In genomic region chr2:182181381-182181780, GRCh38 we compare ENCODE assay signal across 30 cellular contexts.
"Had no signal": no experiment of that assay in that cellular context is flagged by ENCODE, and none has a peak within 500 bp of the region (broad histone marks: within the 10 kb centered on the region; RNA-seq: fewer than 3 reads in every experiment).

No MANE protein-coding gene starts in this region.

- H3K27me3 ChIP-seq: neural progenitor cell, ovary, spleen, stomach, suprapubic skin, testis, tibial artery, transverse colon, upper lobe of right lung, uterus had no signal

- H3K4me1 Mint-ChIP-seq: naive thymus-derived CD4-positive, alpha-beta T cell; natural killer cell; stimulated activated naive B cell treated with anti-CD40 and anti-IgM and Interleukin-4, amounts not matched to agents 10 μg/mL and 1 μg/mL and 100 μg/mL, for 72 hours had no signal

- H3K36me3 ChIP-seq: neural progenitor cell, ovary, spleen, suprapubic skin, transverse colon, upper lobe of right lung, uterus had no signal

- H3K9me3 ChIP-seq: ovary, suprapubic skin, testis, upper lobe of right lung, uterus had no signal

- H3K27ac Mint-ChIP-seq: naive thymus-derived CD4-positive, alpha-beta T cell; natural killer cell; nephron; neural progenitor cell; progenitor cell of endocrine pancreas; stimulated activated naive B cell treated with anti-CD40 and anti-IgM and Interleukin-4, amounts not matched to agents 10 μg/mL and 1 μg/mL and 100 μg/mL, for 72 hours; stimulated activated naive CD8-positive, alpha-beta T cell treated with anti-CD3 and anti-CD28 coated beads, Interleukin-15, Interleukin-2, amounts not matched to agents 100 ng/mL and 50 ng/mL, for 24 hours; type B pancreatic cell had no signal

- H3K27me3 Mint-ChIP-seq: progenitor cell of endocrine pancreas had no signal

- H3K36me3 Mint-ChIP-seq: naive thymus-derived CD4-positive, alpha-beta T cell; natural killer cell; type B pancreatic cell had no signal

- H3K4me3 ChIP-seq: neural progenitor cell, ovary, psoas muscle, skin epidermis, smooth muscle cell, spleen, stomach, suprapubic skin, testis, tibial artery, transverse colon, upper lobe of right lung, uterus had no signal

- ATAC-seq: naive thymus-derived CD4-positive, alpha-beta T cell; natural killer cell; psoas muscle; right cardiac atrium; sciatic nerve; stimulated activated naive B cell treated with anti-CD40 and anti-IgM and Interleukin-4, amounts not matched to agents 10 μg/mL and 1 μg/mL and 100 μg/mL, for 72 hours; upper lobe of right lung had no signal

- DNase-seq: naive thymus-derived CD4-positive, alpha-beta T cell; natural killer cell; occipital lobe; ovary; psoas muscle; right cardiac atrium; spleen; stimulated activated CD4-positive, alpha-beta T cell treated with anti-CD3 and anti-CD28 coated beads, Interleukin-12 subunit alpha, Interleukin-12 subunit beta, amount 100 ng/mL, for 4 hours; stimulated activated CD4-positive, alpha-beta T cell treated with anti-CD3 and anti-CD28 coated beads, Interleukin-1b, Interleukin-23, amount 100 ng/mL, for 48 hours; stimulated activated CD4-positive, alpha-beta T cell treated with anti-CD3 and anti-CD28 coated beads, Interleukin-4, amount 100 ng/mL, for 1 hour; stimulated activated CD4-positive, alpha-beta T cell treated with anti-CD3 and anti-CD28 coated beads, Interleukin-4, amount 100 ng/mL, for 4 hours; stimulated activated CD8-positive, alpha-beta memory T cell treated with anti-CD3 and anti-CD28 coated beads, Interleukin-4, amount 100 ng/mL, for 48 hours; stimulated activated naive B cell treated with anti-CD40 and anti-IgM and Interleukin-4, amounts not matched to agents 10 μg/mL and 1 μg/mL and 100 μg/mL, for 72 hours; stimulated activated naive CD4-positive, alpha-beta T cell treated with Interleukin-2 at 50 U/mL for 16 hours; stomach; testis; tibial artery; transverse colon; upper lobe of right lung; uterus had no signal

- H3K4me3 Mint-ChIP-seq: naive thymus-derived CD4-positive, alpha-beta T cell; natural killer cell; nephron; neural progenitor cell; stimulated activated naive B cell treated with anti-CD40 and anti-IgM and Interleukin-4, amounts not matched to agents 10 μg/mL and 1 μg/mL and 100 μg/mL, for 72 hours; stimulated activated naive CD8-positive, alpha-beta T cell treated with anti-CD3 and anti-CD28 coated beads, Interleukin-15, Interleukin-2, amounts not matched to agents 100 ng/mL and 50 ng/mL, for 24 hours; type B pancreatic cell had no signal

- H3K9me3 Mint-ChIP-seq: type B pancreatic cell had no signal

- H3K27ac ChIP-seq: neural progenitor cell, ovary, parathyroid adenoma, psoas muscle, skin epidermis, spleen, stomach, suprapubic skin, testis, tibial artery, transverse colon, upper lobe of right lung, uterus had no signal
